In genomic region chr19:10544242-10544752, GRCh38 we compare ENCODE assay signal across 1 cellular context.
TF ChIP-seq lines count a peak whose summit lies in the region.

No MANE protein-coding gene starts in this region.

TF ChIP-seq in IMR-90, 13 proteins besides CTCF, POLR2A, EP300 and RAD21 (continued from another document):
- TF ChIP-seq FOS (IDR thresholded peaks at IDR 0.05; ENCODE audit: low read depth, low read length), result no peak
- no peak for TF ChIP-seq BHLHE40 (IDR thresholded peaks at IDR 0.05; ENCODE audit: low read depth, low read length)
- TF ChIP-seq MAFK (IDR thresholded peaks at IDR 0.05; ENCODE audit: low read depth, low read length), result no peak
- no peak for TF ChIP-seq NFE2L2 (IDR thresholded peaks at IDR 0.05; ENCODE audit: low read depth, low read length)
- TF ChIP-seq, protein P1, sequence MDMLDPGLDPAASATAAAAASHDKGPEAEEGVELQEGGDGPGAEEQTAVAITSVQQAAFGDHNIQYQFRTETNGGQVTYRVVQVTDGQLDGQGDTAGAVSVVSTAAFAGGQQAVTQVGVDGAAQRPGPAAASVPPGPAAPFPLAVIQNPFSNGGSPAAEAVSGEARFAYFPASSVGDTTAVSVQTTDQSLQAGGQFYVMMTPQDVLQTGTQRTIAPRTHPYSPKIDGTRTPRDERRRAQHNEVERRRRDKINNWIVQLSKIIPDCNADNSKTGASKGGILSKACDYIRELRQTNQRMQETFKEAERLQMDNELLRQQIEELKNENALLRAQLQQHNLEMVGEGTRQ (IDR thresholded peaks at IDR 0.05; ENCODE audit: low read depth, low read length), result no peak
- no peak for TF ChIP-seq MXI1 (IDR thresholded peaks at IDR 0.05; ENCODE audit: borderline replicate concordance, low read depth, low read length)
- TF ChIP-seq RCOR1 (IDR thresholded peaks at IDR 0.05; ENCODE audit: insufficient replicate concordance, low read length), result no peak
TF ChIP-seq in IMR-90: peak in this region for 0.
